Comparison of ENCODE assay signal across 15 cellular contexts in the genomic region with DNA sequence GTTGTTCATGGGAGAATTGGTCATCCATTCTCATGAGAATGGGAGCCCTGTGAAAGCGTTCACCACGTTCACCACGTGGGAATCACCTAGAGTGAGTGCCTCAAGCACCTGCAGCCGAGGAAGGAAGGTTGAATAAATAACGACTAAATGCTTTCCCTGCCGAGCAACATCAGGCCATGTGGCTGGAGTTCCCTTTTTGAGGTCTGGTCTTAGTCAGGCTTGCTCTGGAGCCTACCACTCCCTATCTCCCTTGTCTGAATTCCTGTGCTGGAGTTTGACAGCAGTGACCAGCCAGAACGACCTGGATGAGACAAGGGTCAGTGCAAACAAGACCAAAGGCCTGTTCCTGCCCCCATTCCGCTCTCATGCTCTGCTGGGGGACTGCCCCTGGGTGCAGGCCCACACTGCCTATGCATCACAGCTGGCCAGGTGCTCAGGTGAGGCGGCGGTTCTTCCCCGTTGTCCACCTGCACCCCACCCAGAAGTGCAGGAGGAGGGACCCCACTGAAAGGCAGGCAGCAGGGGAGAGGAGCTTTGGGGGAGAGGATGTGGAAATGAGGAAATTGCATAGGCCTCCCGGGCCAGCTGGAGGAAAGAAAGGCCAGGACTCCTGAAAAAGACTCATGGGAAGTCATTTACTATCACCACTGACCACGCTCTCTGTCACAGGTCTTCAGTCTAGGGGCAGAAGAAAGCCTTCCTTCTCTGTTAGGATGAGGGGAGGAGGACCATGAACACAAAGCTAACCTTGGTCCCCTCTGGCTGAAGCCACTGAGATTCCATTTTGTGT. TPM values are rescaled to one million over a fixed set of nuclear protein-coding genes. Genes with fewer than 3 reads are reported as not detected.
A peak's percentile ranks its signal among the peaks of the same experiment; 100 is the strongest.
DNase-seq lines count a peak whose midpoint lies in the region; ATAC-seq and TF ChIP-seq lines count a peak whose summit lies in the region.
"Had no signal": no experiment of that assay in that cellular context is flagged by ENCODE, and none has a peak within 500 bp of the region (broad histone marks: within the 10 kb centered on the region; RNA-seq: fewer than 3 reads in every experiment).

No MANE protein-coding gene starts in this region.

- H3K27me3 Mint-ChIP-seq in activated naive CD4-positive, alpha-beta T cell treated with anti-CD3 and anti-CD28 coated beads for 36 hours (ENCODE audit: low read depth) = no peaks in the 10 kb centered on the region
- H3K27me3 Mint-ChIP-seq: activated B cell treated with CpG ODN at 0.5 μM for 24 hours had no signal

- WGBS in transverse colon (ENCODE audit: low coverage in 1 of 2), 2 donors = 63 to 77% methylated on average over 8 to 13 of the region's 13 CpGs

- TF ChIP-seq POLR2A in transverse colon (IDR thresholded peaks at IDR 0.05) = no peak

- no peak overlapping the region for H3K4me3 Mint-ChIP-seq in activated naive CD4-positive, alpha-beta T cell treated with anti-CD3 and anti-CD28 coated beads for 36 hours
- H3K4me3 Mint-ChIP-seq: activated B cell treated with CpG ODN at 0.5 μM for 24 hours, natural killer cell had no signal

- H3K4me3 ChIP-seq in left lung (no peak overlapping the region), transverse colon (no peak overlapping the region), coronary artery (no peak overlapping the region)

- TF ChIP-seq CTCF in left lung (IDR thresholded peaks at IDR 0.05) = no peak
- no peak for TF ChIP-seq CTCF in transverse colon (IDR thresholded peaks at IDR 0.05)
- no peak for TF ChIP-seq CTCF in coronary artery (IDR thresholded peaks at IDR 0.05)

- H3K27ac Mint-ChIP-seq in activated naive CD4-positive, alpha-beta T cell treated with anti-CD3 and anti-CD28 coated beads for 36 hours = peak overlapping the region; percentile 35
- H3K27ac Mint-ChIP-seq: activated B cell treated with CpG ODN at 0.5 μM for 24 hours had no signal

- peaks cover 4 to 85% of the 10 kb centered on the region in 2 donors for H3K4me1 ChIP-seq in left lung
- H3K4me1 ChIP-seq in transverse colon = peaks cover 0 to 23% (median 2%) of the 10 kb centered on the region in 4 donors

- peak; percentile 27 for ATAC-seq in left lung
- ATAC-seq: activated naive CD4-positive, alpha-beta T cell treated with anti-CD3 and anti-CD28 coated beads, Interleukin-2, amount 50 U/mL, for 72 hours; natural killer cell had no signal

- intact Hi-C loops in activated naive CD4-positive, alpha-beta T cell treated with anti-CD3 and anti-CD28 coated beads for 36 hours (cut with micrococcal nuclease) = no loop called here
- intact Hi-C loops in left lung (cut with DNase I) (no loop called here), transverse colon (cut with DNase I; ENCODE audit: low total_unique reads) (no loop called here)

- no peaks in the 10 kb centered on the region for H3K36me3 Mint-ChIP-seq in activated naive CD4-positive, alpha-beta T cell treated with anti-CD3 and anti-CD28 coated beads for 36 hours (ENCODE audit: low read depth)
- H3K36me3 Mint-ChIP-seq: activated naive CD4-positive, alpha-beta T cell treated with anti-CD3 and anti-CD28 coated beads, Interleukin-2, amount 50 U/mL, for 72 hours; natural killer cell had no signal

- no peak for TF ChIP-seq EP300 in transverse colon (IDR thresholded peaks at IDR 0.05; ENCODE audit: low read depth)

- H3K9me3 Mint-ChIP-seq in activated naive CD4-positive, alpha-beta T cell treated with anti-CD3 and anti-CD28 coated beads for 36 hours = no peaks in the 10 kb centered on the region
- H3K9me3 Mint-ChIP-seq: activated B cell treated with CpG ODN at 0.5 μM for 24 hours; activated naive CD4-positive, alpha-beta T cell treated with anti-CD3 and anti-CD28 coated beads, Interleukin-2, amount 50 U/mL, for 72 hours; natural killer cell had no signal

- no peaks in the 10 kb centered on the region for H3K27me3 ChIP-seq in left lung
- no peaks in the 10 kb centered on the region for H3K27me3 ChIP-seq in transverse colon

- H3K36me3 ChIP-seq in left lung (no peaks in the 10 kb centered on the region), transverse colon (no peaks in the 10 kb centered on the region)

- no peak for DNase-seq in activated naive CD4-positive, alpha-beta T cell treated with anti-CD3 and anti-CD28 coated beads for 36 hours
- DNase-seq in activated naive CD4-positive, alpha-beta T cell treated with anti-CD3 and anti-CD28 coated beads, Interleukin-2, amount 50 U/mL, for 16 hours = no peak
- DNase-seq in UCSD-AML1 (lab: John Stamatoyannopoulos, UW; ENCODE audit: unreplicated experiment) = peak; percentile 39
- peak in 1 of 2 donors; percentile 48 for DNase-seq in left lung
- DNase-seq in transverse colon = no peak
- DNase-seq in coronary artery (ENCODE audit: low spot score) = no peak
- DNase-seq in cerebellar nuclear complex (lab: John Stamatoyannopoulos, UW) = no peak
- DNase-seq in stimulated activated CD4-positive, alpha-beta T cell treated with anti-CD3 and anti-CD28 coated beads, Interleukin-2, amount 100 ng/mL, for 48 hours = no peak
- DNase-seq: activated B cell treated with CpG ODN at 0.5 μM for 24 hours, left cardiac atrium, natural killer cell, NCI-H774, retina had no signal

- in situ Hi-C loops in transverse colon (cut with MboI; ENCODE audit: low pct_ligation_motif_present in 1 of 4, low pct_unique_long_range_greater_than_20kb in 1 of 4, low sequenced_read_pairs in 3 of 4) = no loop called here

- H3K27ac ChIP-seq in left lung = peak overlapping the region in 1 of 2 donors; percentile 78
- peak overlapping the region; percentile 25 to 55 (median 39) for H3K27ac ChIP-seq in transverse colon
- H3K27ac ChIP-seq in coronary artery = peak overlapping the region in 1 of 2 donors; percentile 70
- H3K27ac ChIP-seq: 22Rv1 had no signal

- no peaks in the 10 kb centered on the region for H3K4me1 Mint-ChIP-seq in activated naive CD4-positive, alpha-beta T cell treated with anti-CD3 and anti-CD28 coated beads for 36 hours (ENCODE audit: low read depth)
- H3K4me1 Mint-ChIP-seq: natural killer cell had no signal

- no peaks in the 10 kb centered on the region for H3K9me3 ChIP-seq in left lung
- no peaks in the 10 kb centered on the region for H3K9me3 ChIP-seq in transverse colon

- CTCF ChIA-PET in activated naive CD4-positive, alpha-beta T cell treated with anti-CD3 and anti-CD28 coated beads for 36 hours (lab: Charles Lee) = interaction anchor here (1.0 kb wide), 1 partner anchor 150 kb away, joined by 3 read pairs; no protein-coding TSS in a partner anchor

RNA-seq across cellular contexts. Expression of gene KCNMB1, which starts 28.3 kb away (rescaled TPM):
- total RNA-seq in activated naive CD4-positive, alpha-beta T cell treated with anti-CD3 and anti-CD28 coated beads for 36 hours = under 1 TPM in 1 of 2 experiments, not detected in 1; 0.05 TPM
- total RNA-seq in left lung (1 to 10 TPM; 1.9 to 5.0 TPM), transverse colon (10 to 100 TPM in 1 of 4 donors, 1 to 10 TPM in 3; 6.0 to 17.2 (median 8.0) TPM)
- total RNA-seq: activated B cell treated with CpG ODN at 0.5 μM for 24 hours; activated naive CD4-positive, alpha-beta T cell treated with anti-CD3 and anti-CD28 coated beads, Interleukin-2, amount 50 U/mL, for 72 hours had no signal
